Comparison of ENCODE assay signal across 8 cellular contexts in genomic region chr4:27318740-27319139, GRCh38.
DNase-seq lines count a peak whose midpoint lies in the region; ATAC-seq and TF ChIP-seq lines count a peak whose summit lies in the region.

No MANE protein-coding gene starts in this region.

- H3K4me1 ChIP-seq in tibial artery, result no peaks in the 10 kb centered on the region

- DNase-seq in SIG-M5 treated with dmso at 0.1 percent for 504 hours (lab: John Stamatoyannopoulos, UW; ENCODE audit: unreplicated experiment) (peak; percentile 23), SIG-M5 (lab: John Stamatoyannopoulos, UW) (no peak), HT-29 (ENCODE audit: low spot score) (peak; percentile 74), inferior parietal cortex (ENCODE audit: extremely low spot score) (peak; percentile 13), tibial artery (no peak)

- intact Hi-C loops in tibial artery (cut with DNase I; ENCODE audit: low total_unique reads), result no loop called here

- ATAC-seq in HG03097 (IDR thresholded peaks at IDR 0.05; ENCODE audit: low FRiP score, unreplicated experiment) (no peak), HG02840 (IDR thresholded peaks at IDR 0.05; ENCODE audit: low FRiP score, unreplicated experiment) (no peak)

- TF ChIP-seq CTCF in VCaP (conservative IDR thresholded peaks at IDR 0.05), result peak; percentile 11; the same call in 1 of the 2 replicates
- no peak for TF ChIP-seq CTCF in tibial artery (IDR thresholded peaks at IDR 0.05)

- no peaks in the 10 kb centered on the region for H3K27me3 ChIP-seq in tibial artery

- H3K36me3 ChIP-seq in tibial artery, result no peaks in the 10 kb centered on the region

- peak overlapping the region; percentile 42; the same call in 1 of the 2 replicates for H3K27ac ChIP-seq in VCaP
- no peak overlapping the region for H3K27ac ChIP-seq in tibial artery

- no peak overlapping the region for H3K4me3 ChIP-seq in tibial artery

- H3K9me3 ChIP-seq in tibial artery, result no peaks in the 10 kb centered on the region

Comparison
In these comparisons a context has a peak if more than half of its experiments do, and no peak if none do; other contexts are left out.
1. DNase-seq: peak in SIG-M5 treated with dmso at 0.1 percent for 504 hours (single experiment), HT-29 (single experiment) and inferior parietal cortex (single experiment); none in SIG-M5 (single experiment) and tibial artery (0 of 2).